21 cellular contexts compared by ENCODE assay signal in the genomic region with DNA sequence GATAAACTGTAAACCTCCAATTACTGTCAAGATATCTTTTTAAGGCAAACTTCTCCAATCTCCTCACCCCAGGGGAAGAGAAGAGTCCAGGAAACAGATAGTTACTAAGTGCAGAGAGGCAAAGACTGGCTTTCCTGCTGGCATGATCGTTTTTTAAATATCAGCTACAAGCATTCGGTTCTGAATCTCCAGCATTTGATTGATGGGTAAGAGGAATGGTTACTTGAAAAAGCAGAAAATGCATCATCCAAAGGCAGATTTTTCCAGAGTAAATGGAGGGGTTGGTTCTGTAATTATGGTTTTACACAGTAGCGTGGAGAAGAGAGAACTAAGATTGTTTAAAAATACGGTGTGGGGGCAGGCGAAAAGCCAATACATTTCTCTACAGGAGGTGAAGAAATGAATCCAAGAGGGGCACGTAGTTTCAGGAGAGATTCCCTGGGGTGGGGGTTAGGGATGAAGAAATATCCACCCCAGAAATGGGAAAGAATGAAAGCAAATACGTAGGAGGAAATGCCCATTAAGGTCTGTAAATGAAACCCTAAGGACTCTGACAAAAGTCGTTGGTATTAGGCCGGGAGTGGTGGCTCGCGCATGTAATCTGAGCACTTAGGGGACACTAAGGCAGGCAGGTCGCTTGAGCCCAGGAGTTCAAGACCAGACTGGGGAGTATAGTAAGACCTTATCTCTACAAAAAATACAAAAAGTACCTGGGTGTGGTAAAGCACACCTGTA.
"Had no signal": no experiment of that assay in that cellular context is flagged by ENCODE, and none has a peak within 500 bp of the region (broad histone marks: within the 10 kb centered on the region; RNA-seq: fewer than 3 reads in every experiment).

No MANE protein-coding gene starts in this region.

- H3K4me3 ChIP-seq: adrenal gland, ascending aorta, colonic mucosa, esophagus squamous epithelium, gastrocnemius medialis, mucosa of descending colon, prostate gland, upper lobe of left lung had no signal

- H3K27me3 Mint-ChIP-seq: activated CD4-positive, alpha-beta T cell treated with anti-CD3 and anti-CD28 coated beads, Interleukin-2, amount 10 ng/mL, durations not matched to agents 7 days and 5 days; activated naive CD8-positive, alpha-beta T cell; memory B cell had no signal

- H3K27me3 ChIP-seq: adrenal gland, ascending aorta, brain microvascular endothelial cell, colonic mucosa, esophagus squamous epithelium, gastrocnemius medialis, upper lobe of left lung had no signal

- H3K9me3 ChIP-seq: adrenal gland, colonic mucosa, gastrocnemius medialis, prostate gland had no signal

- H3K36me3 ChIP-seq: adrenal gland, ascending aorta, brain microvascular endothelial cell, colonic mucosa, esophagus squamous epithelium, gastrocnemius medialis, prostate gland, upper lobe of left lung had no signal

- DNase-seq: activated CD4-positive, alpha-beta T cell treated with anti-CD3 and anti-CD28 coated beads, Interleukin-2, amount 10 ng/mL, durations not matched to agents 7 days and 5 days; activated CD4-positive, CD25-positive, alpha-beta regulatory T cell treated with anti-CD3 and anti-CD28 coated beads, Interleukin-2, amount 50 U/mL, for 72 hours; activated CD8-positive, alpha-beta T cell treated with anti-CD3 and anti-CD28 coated beads, Interleukin-2, amount 10 ng/mL, durations not matched to agents 7 days and 5 days; activated naive CD4-positive, alpha-beta T cell; activated T-cell treated with anti-CD3 and anti-CD28 coated beads, Interleukin-2, amount 50 U/mL, for 1 hour; brain microvascular endothelial cell; colonic mucosa; esophagus squamous epithelium; gastrocnemius medialis; hippocampal formation; mucosa of descending colon; stimulated activated CD4-positive, alpha-beta T cell treated with anti-CD3 and anti-CD28 coated beads, Interleukin-4, amount 100 ng/mL, for 24 hours; stimulated activated naive CD4-positive, alpha-beta T cell treated with Interleukin-2 at 50 U/mL for 16 hours had no signal

- H3K4me3 Mint-ChIP-seq: activated CD4-positive, alpha-beta T cell treated with anti-CD3 and anti-CD28 coated beads, Interleukin-2, amount 10 ng/mL, durations not matched to agents 7 days and 5 days; activated CD8-positive, alpha-beta T cell treated with anti-CD3 and anti-CD28 coated beads, Interleukin-2, amount 10 ng/mL, durations not matched to agents 7 days and 5 days; activated naive CD8-positive, alpha-beta T cell; memory B cell; neural crest cell had no signal

- H3K27ac ChIP-seq: adrenal gland, ascending aorta, brain microvascular endothelial cell, colonic mucosa, esophagus squamous epithelium, gastrocnemius medialis, prostate gland, upper lobe of left lung had no signal

- H3K4me1 Mint-ChIP-seq: activated CD4-positive, alpha-beta T cell treated with anti-CD3 and anti-CD28 coated beads, Interleukin-2, amount 10 ng/mL, durations not matched to agents 7 days and 5 days had no signal

- H3K4me1 ChIP-seq: adrenal gland, ascending aorta, colonic mucosa, esophagus squamous epithelium, gastrocnemius medialis, prostate gland, upper lobe of left lung had no signal

- H3K27ac Mint-ChIP-seq: activated CD4-positive, alpha-beta T cell treated with anti-CD3 and anti-CD28 coated beads, Interleukin-2, amount 10 ng/mL, durations not matched to agents 7 days and 5 days; activated CD8-positive, alpha-beta T cell treated with anti-CD3 and anti-CD28 coated beads, Interleukin-2, amount 10 ng/mL, durations not matched to agents 7 days and 5 days; activated naive CD8-positive, alpha-beta T cell; activated T-helper 2 cell treated with anti-CD3 and anti-CD28 coated beads, Interferon-gamma antibody, Interleukin-2, Interleukin-4, amounts not matched to agents 10 μg/mL and 5 μg/mL and 100 μg/mL, durations not matched to agents 14 hours and 24 hours and 36 hours; memory B cell had no signal
